In the genomic region with DNA sequence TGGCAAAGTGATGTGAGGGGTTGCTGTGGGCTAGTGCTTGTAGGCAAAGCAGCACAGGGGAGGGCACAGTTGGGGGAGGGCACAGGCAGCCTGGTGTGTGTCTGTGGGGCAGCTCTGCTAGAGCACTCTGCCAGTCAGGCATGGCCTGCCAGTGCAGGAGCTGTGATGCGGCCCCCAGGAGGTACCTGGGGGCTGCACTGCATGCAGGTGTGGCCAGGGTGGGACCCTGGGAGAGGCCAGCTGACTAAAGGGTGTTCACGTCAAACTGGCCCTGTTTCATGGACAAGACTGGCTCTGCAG, we compare ENCODE assay signal across 2 cellular contexts.
TF ChIP-seq lines count a peak whose summit lies in the region.

No MANE protein-coding gene starts in this region.

TF ChIP-seq in H1, 55 proteins besides CTCF, POLR2A, EP300 and RAD21:
- TF ChIP-seq ATF2 (IDR thresholded peaks at IDR 0.05; ENCODE audit: low read length) (no peak), ZNF274 (IDR thresholded peaks at IDR 0.05; ENCODE audit: borderline replicate concordance, extremely low read depth, low read length) (no peak), SRF (IDR thresholded peaks at IDR 0.05; ENCODE audit: low read depth, low read length) (no peak), JUN (IDR thresholded peaks at IDR 0.05; ENCODE audit: low read depth, low read length) (no peak), EZH2 (IDR thresholded peaks at IDR 0.05; ENCODE audit: low read depth, low read length, severe bottlenecking) (no peak), TAF1 (IDR thresholded peaks at IDR 0.05; ENCODE audit: low read depth, low read length) (no peak), MAFK (IDR thresholded peaks at IDR 0.05; ENCODE audit: low read depth, low read length) (no peak), TAF7 (optimal IDR thresholded peaks at IDR 0.05; ENCODE audit: borderline replicate concordance, low read depth, low read length) (no peak), CBX8 (IDR thresholded peaks at IDR 0.05; ENCODE audit: borderline replicate concordance, low read depth, low read length) (no peak), HDAC6 (IDR thresholded peaks at IDR 0.05; ENCODE audit: low read depth, low read length) (no peak)
TF ChIP-seq in H1: peak in this region for 0.

TF ChIP-seq in HepG2, 621 proteins besides CTCF, POLR2A, EP300 and RAD21:
- TF ChIP-seq, protein P1, sequence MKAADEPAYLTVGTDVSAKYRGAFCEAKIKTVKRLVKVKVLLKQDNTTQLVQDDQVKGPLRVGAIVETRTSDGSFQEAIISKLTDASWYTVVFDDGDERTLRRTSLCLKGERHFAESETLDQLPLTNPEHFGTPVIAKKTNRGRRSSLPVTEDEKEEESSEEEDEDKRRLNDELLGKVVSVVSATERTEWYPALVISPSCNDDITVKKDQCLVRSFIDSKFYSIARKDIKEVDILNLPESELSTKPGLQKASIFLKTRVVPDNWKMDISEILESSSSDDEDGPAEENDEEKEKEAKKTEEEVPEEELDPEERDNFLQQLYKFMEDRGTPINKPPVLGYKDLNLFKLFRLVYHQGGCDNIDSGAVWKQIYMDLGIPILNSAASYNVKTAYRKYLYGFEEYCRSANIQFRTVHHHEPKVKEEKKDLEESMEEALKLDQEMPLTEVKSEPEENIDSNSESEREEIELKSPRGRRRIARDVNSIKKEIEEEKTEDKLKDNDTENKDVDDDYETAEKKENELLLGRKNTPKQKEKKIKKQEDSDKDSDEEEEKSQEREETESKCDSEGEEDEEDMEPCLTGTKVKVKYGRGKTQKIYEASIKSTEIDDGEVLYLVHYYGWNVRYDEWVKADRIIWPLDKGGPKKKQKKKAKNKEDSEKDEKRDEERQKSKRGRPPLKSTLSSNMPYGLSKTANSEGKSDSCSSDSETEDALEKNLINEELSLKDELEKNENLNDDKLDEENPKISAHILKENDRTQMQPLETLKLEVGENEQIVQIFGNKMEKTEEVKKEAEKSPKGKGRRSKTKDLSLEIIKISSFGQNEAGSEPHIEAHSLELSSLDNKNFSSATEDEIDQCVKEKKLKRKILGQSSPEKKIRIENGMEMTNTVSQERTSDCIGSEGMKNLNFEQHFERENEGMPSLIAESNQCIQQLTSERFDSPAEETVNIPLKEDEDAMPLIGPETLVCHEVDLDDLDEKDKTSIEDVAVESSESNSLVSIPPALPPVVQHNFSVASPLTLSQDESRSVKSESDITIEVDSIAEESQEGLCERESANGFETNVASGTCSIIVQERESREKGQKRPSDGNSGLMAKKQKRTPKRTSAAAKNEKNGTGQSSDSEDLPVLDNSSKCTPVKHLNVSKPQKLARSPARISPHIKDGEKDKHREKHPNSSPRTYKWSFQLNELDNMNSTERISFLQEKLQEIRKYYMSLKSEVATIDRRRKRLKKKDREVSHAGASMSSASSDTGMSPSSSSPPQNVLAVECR (CRISPR knock-in tag; IDR thresholded peaks at IDR 0.05; ENCODE audit: borderline replicate concordance) = no peak
- TF ChIP-seq AGO2 (optimal IDR thresholded peaks at IDR 0.05; ENCODE audit: low read depth, low read length) = peak; percentile 37
TF ChIP-seq in HepG2: peak in this region for 1.
